Comparison of ENCODE assay signal across 8 cellular contexts in genomic region chr17:45060824-45061605, GRCh38. TPM values are rescaled to one million over a fixed set of nuclear protein-coding genes. Genes with fewer than 3 reads are reported as not detected.
DNase-seq lines count a peak whose midpoint lies in the region; ATAC-seq, FAIRE-seq and TF ChIP-seq lines count a peak whose summit lies in the region.

NMT1 (plus strand) TSS chr17:45061317; CDS start chr17:45061330, 13 bp downstream.

- H3K4me3 ChIP-seq in H1 (ENCODE audit: extremely low read depth in 1 of 4, insufficient read depth in 2 of 4, low read depth in 3 of 4, low read length in 4 of 4), result peak within 1 kb of the TSS; percentile 80 to 100 (median 96)

- POLR2A ChIA-PET in H1 (lab: Charles Lee; ENCODE audit: partially characterized antibody), result interaction anchor here (0.6 to 4.7 kb wide), 18 partner anchors 9 to 283 kb away, joined by 3 to 51 read pairs (median 4); partner anchors contain the start of genes DCAKD, HEXIM1 and HEXIM2

- H3K27ac ChIP-seq in H1 (ENCODE audit: low read depth, low read length), result peak within 1 kb of the TSS; percentile 98

- no peaks in the 10 kb centered on the region for H3K36me3 Mint-ChIP-seq in memory B cell

- H2BK120ac ChIP-seq in H1 (replicated peaks; ENCODE audit: low read depth, low read length), result peak within 1 kb of the TSS; percentile 95

- H3K79me1 ChIP-seq in H1 (ENCODE audit: low read depth, low read length), result peaks cover 5% of the 10 kb centered on the region

- H2BK12ac ChIP-seq in H1 (ENCODE audit: low read depth, low read length), result peak within 1 kb of the TSS; percentile 97; the same call in 1 of the 2 replicates

- H3K23ac ChIP-seq in H1 (ENCODE audit: insufficient read length), result no peak within 1 kb of the TSS

- peak; percentile 79 for ATAC-seq in GM21367 (IDR thresholded peaks at IDR 0.05; ENCODE audit: unreplicated experiment)
- peak; percentile 85 for ATAC-seq in memory B cell (ENCODE audit: low read depth)

- H3K56ac ChIP-seq in H1 (replicated peaks; ENCODE audit: insufficient read length, low read depth, low read length), result peak within 1 kb of the TSS; percentile 91

- H3K36me3 ChIP-seq in H1 (ENCODE audit: control insufficient read depth in 2 of 4, insufficient read depth in 4 of 4, low read length in 3 of 4), result no peaks in the 10 kb centered on the region

- H3K9me3 ChIP-seq in H1 (ENCODE audit: insufficient read depth in 2 of 2, low read depth in 1 of 2, low read length in 1 of 2), result no peaks in the 10 kb centered on the region

- no peak for TF ChIP-seq RAD21 in H1 (IDR thresholded peaks at IDR 0.05 in 1 of 2, conservative IDR thresholded peaks at IDR 0.05 in 1 of 2; ENCODE audit: low read depth in 2 of 2, low read length in 2 of 2)

- H2BK20ac ChIP-seq in H1 (ENCODE audit: low read length), result no peak within 1 kb of the TSS

- H3K27me3 ChIP-seq in H1 (replicated peaks in 1 of 4; ENCODE audit: control insufficient read depth in 3 of 4, extremely low read depth in 1 of 4, insufficient read depth in 3 of 4, low read length in 3 of 4), result no peaks in the 10 kb centered on the region

- peaks cover 12 to 44% of the 10 kb centered on the region in 2 experiments for H3K79me2 ChIP-seq in H1 (ENCODE audit: control insufficient read depth in 1 of 2, insufficient read depth in 2 of 2, low read length in 2 of 2)

- H3K4me2 ChIP-seq in H1 (ENCODE audit: insufficient read depth in 1 of 2, low read depth in 2 of 2, low read length in 2 of 2), result peak within 1 kb of the TSS; percentile 83 to 93

- H4K91ac ChIP-seq in H1 (replicated peaks; ENCODE audit: insufficient read length, low read length), result peak within 1 kb of the TSS; percentile 99

- H2BK5ac ChIP-seq in H1 (ENCODE audit: low read depth, low read length), result peak within 1 kb of the TSS; percentile 100

- peak within 1 kb of the TSS; percentile 100; the same call in 1 of the 2 replicates for H2BK15ac ChIP-seq in H1 (ENCODE audit: low read length)

- no peaks in the 10 kb centered on the region for H3K27me3 Mint-ChIP-seq in memory B cell

- WGBS in H1 (ENCODE audit: extremely low coverage in 1 of 2, insufficient coverage in 1 of 2, insufficient read length in 1 of 2, insufficient replicate concordance in 2 of 2, low coverage in 1 of 2, low lambda C conversion rate in 2 of 2, missing lambda C conversion rate in 1 of 2), 2 experiments, result 0% methylated on average over 49 of the region's 49 CpGs; no CpG with 5 or more reads in 1 of the 2 experiments

- H3K4me1 Mint-ChIP-seq in memory B cell, result peaks cover 20% of the 10 kb centered on the region

- TF ChIP-seq POLR2A in H1 (IDR thresholded peaks at IDR 0.05; ENCODE audit: control extremely low read depth in 1 of 2, low read depth in 2 of 2, low read length in 2 of 2), result peak; percentile 90 to 97

- peak within 1 kb of the TSS; percentile 99 for H3K4me3 Mint-ChIP-seq in memory B cell

- peaks cover 5% of the 10 kb centered on the region; the same call in 1 of the 2 replicates for H3K23me2 ChIP-seq in H1 (ENCODE audit: low read depth, low read length)

- peak within 1 kb of the TSS; percentile 91 to 100 (median 100) for H3K9ac ChIP-seq in H1 (replicated peaks in 1 of 4; ENCODE audit: extremely low read depth in 1 of 4, low read depth in 3 of 4, low read length in 3 of 4)

- H3K4ac ChIP-seq in H1 (replicated peaks; ENCODE audit: insufficient read length, low read depth, low read length), result peak within 1 kb of the TSS; percentile 98

- no peaks in the 10 kb centered on the region; a peak in 2 of 7 replicates for H3K4me1 ChIP-seq in H1 (replicated peaks in 1 of 4; ENCODE audit: control insufficient read depth in 3 of 4, insufficient read depth in 4 of 4, low read length in 3 of 4)

- CTCF ChIA-PET in H1 (lab: Charles Lee; ENCODE audit: partially characterized antibody), result interaction anchor here (0.8 to 1.0 kb wide), 2 partner anchors 21 to 38 kb away, joined by 3 read pairs; no protein-coding TSS in a partner anchor

- peak in 1 of 3 experiments; percentile 2; a peak in 1 of 4 replicates for TF ChIP-seq CTCF in H1 (IDR thresholded peaks at IDR 0.05; ENCODE audit: control extremely low read depth in 1 of 3, insufficient read depth in 1 of 3, low read depth in 1 of 3, low read length in 3 of 3)

- H2AFZ ChIP-seq in H1 (ENCODE audit: low read length), result peak within 1 kb of the TSS; percentile 100

- peak; percentile 99 for DNase-seq in COLO829 (ENCODE audit: low spot score)
- DNase-seq in HTR-8/SVneo (ENCODE audit: insufficient read length, low spot score), result peak; percentile 99
- peak; percentile 99 for DNase-seq in NOMO-1 treated with dmso at 0.1 percent for 144 hours (lab: John Stamatoyannopoulos, UW; ENCODE audit: unreplicated experiment)
- DNase-seq in activated CD8-positive, alpha-beta memory T cell treated with anti-CD3 and anti-CD28 coated beads for 48 hours (ENCODE audit: low read depth in 2 of 3, low spot score in 2 of 3), result peak; percentile 83 to 88 (median 87)
- DNase-seq in H1 (ENCODE audit: low read depth in 1 of 2, low spot score in 2 of 2), result peak; percentile 94 to 96
- peak; percentile 93 to 94 for DNase-seq in memory B cell (ENCODE audit: low spot score in 2 of 2)
- DNase-seq in stimulated activated CD8-positive, alpha-beta memory T cell treated with anti-CD3 and anti-CD28 coated beads, Interleukin-12 subunit alpha, Interleukin-12 subunit beta, amount 100 ng/mL, for 24 hours (ENCODE audit: extremely low read depth), result peak; percentile 87

- peaks cover 0 to 1% of the 10 kb centered on the region in 2 experiments for H4K20me1 ChIP-seq in H1 (replicated peaks in 1 of 2; ENCODE audit: control insufficient read depth in 1 of 2, insufficient read depth in 2 of 2, low read length in 2 of 2)

- no peak within 1 kb of the TSS for H3K14ac ChIP-seq in H1 (ENCODE audit: insufficient read length)

- peak within 1 kb of the TSS; percentile 98 for H4K5ac ChIP-seq in H1 (ENCODE audit: insufficient read length, low read depth, low read length)

- peak within 1 kb of the TSS; percentile 99 for H3K18ac ChIP-seq in H1 (ENCODE audit: extremely low read depth, low read length)

- peak within 1 kb of the TSS; percentile 95 for H3K27ac Mint-ChIP-seq in memory B cell

- peak within 1 kb of the TSS; percentile 100 for H4K8ac ChIP-seq in H1 (ENCODE audit: extremely low read depth, insufficient read depth, low read length)

- TF ChIP-seq EP300 in H1 (IDR thresholded peaks at IDR 0.05; ENCODE audit: borderline replicate concordance in 1 of 2, low read depth in 2 of 2, low read length in 2 of 2), result no peak

- H3K9me3 Mint-ChIP-seq in memory B cell, result no peaks in the 10 kb centered on the region

- FAIRE-seq in HTR-8/SVneo (lab: Jason Lieb, UNC) (peak; percentile 89), H1 (lab: Jason Lieb, UNC) (no peak)

- no peak within 1 kb of the TSS for H2AK5ac ChIP-seq in H1 (ENCODE audit: low read depth, low read length)

TF ChIP-seq in H1, 55 proteins besides CTCF, POLR2A, EP300 and RAD21 (continues in another document):
- no peak for TF ChIP-seq RNF2 (IDR thresholded peaks at IDR 0.05; ENCODE audit: borderline replicate concordance, low read depth, low read length, missing control alignments, poor library complexity, severe bottlenecking)
- no peak for TF ChIP-seq RXRA (IDR thresholded peaks at IDR 0.05; ENCODE audit: insufficient read depth, low read depth, low read length)
- TF ChIP-seq HDAC2 (IDR thresholded peaks at IDR 0.05; ENCODE audit: borderline replicate concordance in 1 of 2, low read depth in 2 of 2, low read length in 2 of 2), result peak; percentile 81 to 87; a peak in 3 of 4 replicates
- TF ChIP-seq ATF3 (IDR thresholded peaks at IDR 0.05; ENCODE audit: insufficient read depth, low read depth, low read length), result no peak
- TF ChIP-seq SIN3A (conservative IDR thresholded peaks at IDR 0.05 in 1 of 2, IDR thresholded peaks at IDR 0.05 in 1 of 2; ENCODE audit: low read depth in 1 of 2, low read length in 2 of 2), result 0 out of 4 replicates have a peak, but pooled peaks have one; percentile 42 to 49
- 0 out of 2 replicates have a peak, but pooled peaks have one; percentile 22 for TF ChIP-seq RFX5 (IDR thresholded peaks at IDR 0.05; ENCODE audit: borderline replicate concordance, low read depth, low read length)
- no peak for TF ChIP-seq ATF2 (IDR thresholded peaks at IDR 0.05; ENCODE audit: low read length)
- TF ChIP-seq SUZ12 (IDR thresholded peaks at IDR 0.05; ENCODE audit: low read length), result no peak
- TF ChIP-seq CEBPB (IDR thresholded peaks at IDR 0.05; ENCODE audit: low read depth, low read length), result peak; percentile 53
- TF ChIP-seq MAFK (IDR thresholded peaks at IDR 0.05; ENCODE audit: low read depth, low read length), result peak; percentile 28; the same call in 1 of the 2 replicates
- no peak for TF ChIP-seq EGR1 (IDR thresholded peaks at IDR 0.05; ENCODE audit: borderline replicate concordance, low read depth, low read length)
- no peak for TF ChIP-seq FOSL1 (IDR thresholded peaks at IDR 0.05; ENCODE audit: insufficient read depth, low read depth, low read length)
- TF ChIP-seq SP1 (IDR thresholded peaks at IDR 0.05; ENCODE audit: low read depth, low read length), result peak; percentile 96

RNA-seq across cellular contexts. Expression of gene NMT1, which starts in this region (rescaled TPM):
- total RNA-seq in H1 (2021; fragmentation: NEBNext Ultra II Directional; extraction: Animal tissue kit (Norgen Biotek cat#: 25700)), result 149 and 152 TPM in 2 replicates
- 35.5 and 42.9 TPM in 2 replicates for polyA plus RNA-seq in H1 (2011; rRNA removed)
- polyA plus RNA-seq in H1 (2011; cell fraction: cytosol; rRNA removed), result 40.4 TPM
- polyA plus RNA-seq in H1 (2011; cell fraction: nucleus; rRNA removed), result 57.8 TPM
- 85.4 to 115 TPM (median 89.7 TPM) in 4 replicates for polyA plus RNA-seq in H1 (2012, experiment 1 of 2)
- 47.2 TPM for polyA plus RNA-seq in H1 (2012, experiment 2 of 2)
- polyA plus RNA-seq in H1 (2013, experiment 1 of 2), result 116 TPM
- 99.8 TPM for polyA plus RNA-seq in H1 (2013, experiment 2 of 2)
- polyA minus RNA-seq in H1 (2011; rRNA and poly(A)+ RNA removed), result 59.6 and 71.5 TPM in 2 replicates
- 418 TPM for polyA minus RNA-seq in H1 (2011; cell fraction: cytosol; rRNA and poly(A)+ RNA removed)
- 41.7 TPM for polyA minus RNA-seq in H1 (2011; cell fraction: nucleus; rRNA and poly(A)+ RNA removed)

Comparison
In these comparisons a context has a peak if more than half of its experiments do, and no peak if none do; other contexts are left out.
1. Peak in every context shown above with its lines: DNase-seq, ATAC-seq, H3K4me3 ChIP-seq and H3K27ac ChIP-seq.